ENCODE assay signal across 12 cellular contexts in the genomic region with DNA sequence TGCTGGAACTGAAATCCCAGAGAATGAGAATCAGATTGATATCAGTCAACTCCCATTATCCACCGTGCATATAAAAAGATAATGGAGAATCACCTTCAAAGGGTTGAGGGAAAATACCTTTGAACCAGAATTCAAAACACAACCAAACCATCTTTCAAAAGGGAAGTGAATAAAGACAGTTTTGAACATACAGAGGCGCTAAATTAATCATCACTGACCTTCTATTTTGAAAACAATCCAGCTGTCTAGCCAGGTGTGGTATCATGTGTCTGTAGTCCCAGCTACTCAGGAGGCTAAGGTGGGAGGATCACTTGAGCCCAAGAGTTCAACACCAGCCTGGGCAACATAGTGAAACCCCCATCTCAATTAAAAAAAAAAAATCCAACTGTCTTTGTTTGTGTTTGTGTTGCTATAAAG.
DNase-seq lines count a peak whose midpoint lies in the region; ATAC-seq and TF ChIP-seq lines count a peak whose summit lies in the region.
"Had no signal": no experiment of that assay in that cellular context is flagged by ENCODE, and none has a peak within 500 bp of the region (broad histone marks: within the 10 kb centered on the region; RNA-seq: fewer than 3 reads in every experiment).

No MANE protein-coding gene starts in this region.

- no peak overlapping the region for H3K4me3 ChIP-seq in psoas muscle
- H3K4me3 ChIP-seq: gastrocnemius medialis had no signal

- no peaks in the 10 kb centered on the region for H3K36me3 Mint-ChIP-seq in type B pancreatic cell

- no peaks in the 10 kb centered on the region for H3K9me3 ChIP-seq in psoas muscle
- H3K9me3 ChIP-seq: gastrocnemius medialis had no signal

- no peak for TF ChIP-seq CTCF in psoas muscle (IDR thresholded peaks at IDR 0.05)
- no peak for TF ChIP-seq CTCF in type B pancreatic cell (conservative IDR thresholded peaks at IDR 0.05)

- no peak overlapping the region for H3K27ac ChIP-seq in psoas muscle
- H3K27ac ChIP-seq: gastrocnemius medialis had no signal

- H3K4me1 ChIP-seq in psoas muscle: no peaks in the 10 kb centered on the region
- H3K4me1 ChIP-seq: gastrocnemius medialis had no signal

- no peaks in the 10 kb centered on the region for H3K36me3 ChIP-seq in psoas muscle (ENCODE audit: insufficient read depth in 1 of 2, low read depth in 1 of 2)
- H3K36me3 ChIP-seq: gastrocnemius medialis had no signal

- H3K27me3 Mint-ChIP-seq in stimulated activated naive CD8-positive, alpha-beta T cell treated with anti-CD3 and anti-CD28 coated beads, Interleukin-15, amount 100 ng/mL, for 72 hours: no peaks in the 10 kb centered on the region
- no peaks in the 10 kb centered on the region for H3K27me3 Mint-ChIP-seq in type B pancreatic cell

- H3K4me1 Mint-ChIP-seq in stimulated activated naive CD8-positive, alpha-beta T cell treated with anti-CD3 and anti-CD28 coated beads, Interleukin-15, amount 100 ng/mL, for 72 hours: peaks cover 87% of the 10 kb centered on the region
- H3K4me1 Mint-ChIP-seq in type B pancreatic cell (ENCODE audit: unreplicated experiment): no peaks in the 10 kb centered on the region
- H3K4me1 Mint-ChIP-seq: nephron had no signal

- H3K27me3 ChIP-seq in psoas muscle (ENCODE audit: insufficient read depth in 3 of 3, low read length in 2 of 3): no peaks in the 10 kb centered on the region
- H3K27me3 ChIP-seq: gastrocnemius medialis had no signal

- peaks cover 0 to 4% of the 10 kb centered on the region in 2 donors for H3K9me3 Mint-ChIP-seq in stimulated activated naive CD8-positive, alpha-beta T cell treated with anti-CD3 and anti-CD28 coated beads, Interleukin-15, amount 100 ng/mL, for 72 hours
- H3K9me3 Mint-ChIP-seq in type B pancreatic cell: no peaks in the 10 kb centered on the region
- H3K9me3 Mint-ChIP-seq: nephron had no signal

- DNase-seq in stimulated activated CD4-positive, alpha-beta T cell treated with anti-CD3 and anti-CD28 coated beads, Interleukin-4, amount 100 ng/mL, for 24 hours: peak; percentile 32
- DNase-seq in stimulated activated CD4-positive, alpha-beta T cell treated with anti-CD3 and anti-CD28 coated beads, Interleukin-12 subunit alpha, Interleukin-12 subunit beta, amount 100 ng/mL, for 4 hours: no peak
- peak in 1 of 2 donors; percentile 50 for DNase-seq in stimulated activated naive CD8-positive, alpha-beta T cell treated with anti-CD3 and anti-CD28 coated beads, Interleukin-15, amount 100 ng/mL, for 72 hours
- DNase-seq in NCI-H1417 treated with DMSO at 0.1 percent for 48 hours (lab: John Stamatoyannopoulos, UW) (no peak), psoas muscle (no peak), type B pancreatic cell (ENCODE audit: extremely low spot score, unreplicated experiment) (no peak)
- DNase-seq: gastrocnemius medialis, NCI-H2081 treated with DMSO at 0.1 percent for 48 hours, T1000 had no signal

- intact Hi-C loops in psoas muscle (cut with DNase I): no loop called here

- peak overlapping the region; percentile 88 to 93 for H3K27ac Mint-ChIP-seq in stimulated activated naive CD8-positive, alpha-beta T cell treated with anti-CD3 and anti-CD28 coated beads, Interleukin-15, amount 100 ng/mL, for 72 hours
- no peak overlapping the region for H3K27ac Mint-ChIP-seq in type B pancreatic cell
- H3K27ac Mint-ChIP-seq: nephron had no signal

- WGBS in psoas muscle, 3 donors: 89 to 93% (median 91%) methylated on average over 2 of the region's 2 CpGs

- H3K4me3 Mint-ChIP-seq in stimulated activated naive CD8-positive, alpha-beta T cell treated with anti-CD3 and anti-CD28 coated beads, Interleukin-15, amount 100 ng/mL, for 72 hours: peak overlapping the region; percentile 39 to 61
- H3K4me3 Mint-ChIP-seq in type B pancreatic cell: no peak overlapping the region
- H3K4me3 Mint-ChIP-seq: nephron had no signal

- peak; percentile 91 for ATAC-seq in GM21786 (IDR thresholded peaks at IDR 0.05; ENCODE audit: unreplicated experiment)
- peak; percentile 94 for ATAC-seq in HG03460 (IDR thresholded peaks at IDR 0.05; ENCODE audit: unreplicated experiment)
- ATAC-seq in stimulated activated naive CD8-positive, alpha-beta T cell treated with anti-CD3 and anti-CD28 coated beads, Interleukin-15, amount 100 ng/mL, for 72 hours: peak; percentile 92
- ATAC-seq in psoas muscle: no peak
- ATAC-seq: gastrocnemius medialis had no signal

Comparison
In these comparisons a context has a peak if more than half of its experiments do, and no peak if none do; other contexts are left out.
1. ATAC-seq: peak in GM21786 (single experiment), HG03460 (single experiment) and stimulated activated naive CD8-positive, alpha-beta T cell treated with anti-CD3 and anti-CD28 coated beads, Interleukin-15, amount 100 ng/mL, for 72 hours (single experiment); none in psoas muscle (0 of 4).